In the genomic region with DNA sequence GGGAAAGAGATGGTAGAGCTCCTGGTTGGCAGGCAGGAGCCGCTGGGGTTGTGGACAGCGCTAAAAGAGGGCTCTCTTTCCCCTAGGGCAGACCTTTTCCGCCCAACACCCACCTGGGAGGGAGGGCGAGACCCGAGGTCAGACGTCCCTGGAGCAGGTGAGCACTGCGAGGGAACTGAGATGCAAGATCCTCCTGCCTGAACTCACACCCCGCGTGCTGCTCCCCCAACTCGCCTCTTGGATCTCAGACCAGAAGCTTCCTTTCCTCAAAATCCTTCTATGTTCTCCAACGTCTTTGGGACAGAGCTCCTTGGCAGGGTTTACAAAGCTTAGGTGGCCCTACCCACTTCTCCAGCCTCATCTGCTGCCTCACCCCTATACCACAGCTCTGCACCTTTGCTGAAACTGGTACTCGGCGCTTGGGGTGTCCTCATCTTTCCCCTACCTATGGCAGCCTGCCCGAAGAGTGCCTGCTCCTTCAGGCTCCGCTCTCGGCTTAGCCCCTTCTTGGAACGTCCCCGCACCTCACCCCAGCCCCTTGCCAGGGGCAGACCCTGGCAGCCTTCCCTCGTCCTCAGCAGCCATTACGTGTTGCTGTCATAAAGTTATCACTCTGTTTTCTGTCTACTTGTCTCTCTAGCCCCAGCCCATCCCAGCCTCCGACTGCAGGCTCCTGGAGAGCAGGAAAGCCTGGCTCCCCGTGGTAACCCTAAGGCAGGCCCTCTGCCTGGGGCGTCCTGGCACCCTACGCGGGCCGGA, we compare ENCODE assay signal across 11 cellular contexts. TPM values are rescaled to one million over a fixed set of nuclear protein-coding genes. Genes with fewer than 3 reads are reported as not detected.
DNase-seq lines count a peak whose midpoint lies in the region; ATAC-seq, FAIRE-seq and TF ChIP-seq lines count a peak whose summit lies in the region.
"Had no signal": no experiment of that assay in that cellular context is flagged by ENCODE, and none has a peak within 500 bp of the region (broad histone marks: within the 10 kb centered on the region; RNA-seq: fewer than 3 reads in every experiment).

No MANE protein-coding gene starts in this region.

- TF ChIP-seq CTCF in K562 (IDR thresholded peaks at IDR 0.05 in 2 of 3, conservative IDR thresholded peaks at IDR 0.05 in 1 of 3; ENCODE audit: insufficient read depth in 2 of 3, low read depth in 1 of 3, low read length in 3 of 3), result no peak
- no peak for TF ChIP-seq CTCF in RWPE1 (conservative IDR thresholded peaks at IDR 0.05; ENCODE audit: low read depth)

- intact Hi-C loops in K562 (cut with micrococcal nuclease), result no loop called here

- H3K36me3 ChIP-seq in K562 (ENCODE audit: control insufficient read depth, insufficient read depth, low read length) (no peaks in the 10 kb centered on the region), mesenchymal stem cell (ENCODE audit: control insufficient read depth in 1 of 2, insufficient read depth in 2 of 2, low read depth in 1 of 2, low read length in 2 of 2) (no peaks in the 10 kb centered on the region), stomach smooth muscle (ENCODE audit: control insufficient read depth in 2 of 2, insufficient read depth in 2 of 2, low read length in 2 of 2) (no peaks in the 10 kb centered on the region)

- no peak overlapping the region for H2BK12ac ChIP-seq in mesenchymal stem cell (ENCODE audit: low read length in 2 of 2)

- TF ChIP-seq RAD21 in K562 (CRISPR knock-in tag; conservative IDR thresholded peaks at IDR 0.05 in 1 of 2, IDR thresholded peaks at IDR 0.05 in 1 of 2), result no peak

- H3K27ac ChIP-seq in K562 (ENCODE audit: extremely low read depth, low read depth, low read length), result peak overlapping the region; percentile 78; the same call in 1 of the 3 replicates
- no peak overlapping the region for H3K27ac ChIP-seq in mesenchymal stem cell (ENCODE audit: low read length, poor library complexity, severe bottlenecking)
- H3K27ac ChIP-seq in stomach smooth muscle (ENCODE audit: low read length), result no peak overlapping the region
- no peak overlapping the region for H3K27ac ChIP-seq in RWPE1
- H3K27ac ChIP-seq: body of pancreas had no signal

- peak overlapping the region; percentile 13 for H3K4me3 Mint-ChIP-seq in T-helper 2 cell treated with Interferon-gamma antibody and Interleukin-4, amounts not matched to agents 5 μg/mL and 100 μg/mL, for 36 hours

- no peak overlapping the region for H2BK120ac ChIP-seq in mesenchymal stem cell (ENCODE audit: low read depth, low read length)

- no peak overlapping the region for H2AK5ac ChIP-seq in mesenchymal stem cell (ENCODE audit: low read length, severe bottlenecking)

- H2BK15ac ChIP-seq in mesenchymal stem cell (ENCODE audit: low read depth, poor library complexity, severe bottlenecking), result no peak overlapping the region

- H3K18ac ChIP-seq in mesenchymal stem cell (ENCODE audit: low read depth in 1 of 2, low read length in 2 of 2), result no peak overlapping the region

- H3K27me3 Mint-ChIP-seq in T-helper 2 cell treated with Interferon-gamma antibody and Interleukin-4, amounts not matched to agents 5 μg/mL and 100 μg/mL, for 36 hours (ENCODE audit: low read depth), result peaks cover 68% of the 10 kb centered on the region

- no peak for ATAC-seq in K562
- ATAC-seq: body of pancreas had no signal

- no peak overlapping the region for H3K27ac Mint-ChIP-seq in T-helper 2 cell treated with Interferon-gamma antibody and Interleukin-4, amounts not matched to agents 5 μg/mL and 100 μg/mL, for 36 hours

- H3K79me1 ChIP-seq in mesenchymal stem cell (replicated peaks; ENCODE audit: low read length, poor library complexity, severe bottlenecking), result no peaks in the 10 kb centered on the region

- no peak overlapping the region for H2BK5ac ChIP-seq in mesenchymal stem cell (ENCODE audit: low read depth, low read length, poor library complexity, severe bottlenecking)

- peak overlapping the region in 1 of 2 experiments; percentile 46 for H3K23ac ChIP-seq in mesenchymal stem cell (ENCODE audit: low read length in 2 of 2)

- H3K9me1 ChIP-seq in K562 (ENCODE audit: control insufficient read depth, insufficient read depth, low read length), result no peaks in the 10 kb centered on the region

- in situ Hi-C loops in K562 (cut with MboI), result no loop called here

- H3K27me3 ChIP-seq in K562 (ENCODE audit: control insufficient read depth in 2 of 2, insufficient read depth in 2 of 2, low read length in 2 of 2), result no peaks in the 10 kb centered on the region
- H3K27me3 ChIP-seq in mesenchymal stem cell (ENCODE audit: control insufficient read depth in 1 of 2, insufficient read depth in 1 of 2, low read length in 2 of 2), result peaks cover 66 to 67% of the 10 kb centered on the region in 2 experiments
- peaks cover 6 to 13% of the 10 kb centered on the region in 2 donors for H3K27me3 ChIP-seq in stomach smooth muscle (ENCODE audit: control insufficient read depth in 1 of 2, insufficient read depth in 2 of 2, low read length in 2 of 2)
- H3K27me3 ChIP-seq: body of pancreas had no signal

- WGBS in K562 (ENCODE audit: insufficient coverage, low coverage, missing lambda C conversion rate), result 66% methylated on average over 22 of the region's 26 CpGs
- WGBS in mesenchymal stem cell, result 7% methylated on average over 20 of the region's 26 CpGs

- DNase-seq in T-helper 2 cell treated with Interferon-gamma antibody and Interleukin-4, amounts not matched to agents 5 μg/mL and 100 μg/mL, for 36 hours (ENCODE audit: low spot score), result no peak
- DNase-seq in T-helper 2 cell (no peak), K562 (ENCODE audit: extremely low read depth in 1 of 4, low spot score in 3 of 4) (no peak), mesenchymal stem cell (no peak), RWPE1 (ENCODE audit: low spot score) (no peak), SKM-1 treated with dmso at 0.1 percent for 144 hours (lab: John Stamatoyannopoulos, UW; ENCODE audit: unreplicated experiment) (no peak)
- no peak for DNase-seq in activated CD4-positive, alpha-beta T cell treated with anti-CD3 and anti-CD28 coated beads for 1 hour

- peaks cover 25% of the 10 kb centered on the region; the same call in 2 of the 3 replicates for H3K79me2 ChIP-seq in K562 (ENCODE audit: control insufficient read depth, insufficient read depth, low read length)

- no peaks in the 10 kb centered on the region for H3K36me3 Mint-ChIP-seq in T-helper 2 cell treated with Interferon-gamma antibody and Interleukin-4, amounts not matched to agents 5 μg/mL and 100 μg/mL, for 36 hours (ENCODE audit: low read depth)

- H3K4ac ChIP-seq in mesenchymal stem cell (ENCODE audit: low read depth in 1 of 2, low read length in 2 of 2), result no peak overlapping the region

- peak overlapping the region; percentile 83 for H4K8ac ChIP-seq in mesenchymal stem cell (ENCODE audit: low read length)

- H4K91ac ChIP-seq in mesenchymal stem cell (ENCODE audit: low read length), result no peak overlapping the region

- no TSS peak for BruUV-seq in K562 (replicated peaks; lab: Mats Ljungman, UMichigan)

- no peak for FAIRE-seq in K562 (lab: Jason Lieb, UNC)
- FAIRE-seq: TTC549 had no signal

- peak overlapping the region; percentile 70 to 74; a peak in 3 of 4 replicates for H3K9ac ChIP-seq in K562 (ENCODE audit: insufficient read depth in 1 of 2, low read depth in 2 of 2, low read length in 2 of 2)
- H3K9ac ChIP-seq in mesenchymal stem cell (ENCODE audit: low read length), result no peak overlapping the region
- H3K9ac ChIP-seq in stomach smooth muscle (ENCODE audit: low read length in 2 of 2), result peak overlapping the region in 1 of 2 donors; percentile 36

- peaks cover 16% of the 10 kb centered on the region for H3K4me1 Mint-ChIP-seq in T-helper 2 cell treated with Interferon-gamma antibody and Interleukin-4, amounts not matched to agents 5 μg/mL and 100 μg/mL, for 36 hours (ENCODE audit: low read depth)

- no peaks in the 10 kb centered on the region for H4K20me1 ChIP-seq in K562 (replicated peaks; ENCODE audit: control insufficient read depth, insufficient read depth, low read length)

- TF ChIP-seq POLR2A in K562 (conservative IDR thresholded peaks at IDR 0.05), result no peak

- H3K4me1 ChIP-seq in K562 (replicated peaks in 1 of 2; ENCODE audit: control insufficient read depth in 2 of 2, insufficient read depth in 2 of 2, low read length in 2 of 2) (peaks cover 48 to 51% of the 10 kb centered on the region in 2 experiments), mesenchymal stem cell (ENCODE audit: control insufficient read depth, insufficient read depth, low read depth, low read length) (peaks cover 27% of the 10 kb centered on the region), stomach smooth muscle (ENCODE audit: control insufficient read depth, insufficient read depth, low read length) (peaks cover 28% of the 10 kb centered on the region)

- H2AFZ ChIP-seq in K562 (ENCODE audit: low read depth, low read length) (peak overlapping the region; percentile 95), mesenchymal stem cell (ENCODE audit: low read depth, low read length) (no peak overlapping the region)

- H3K14ac ChIP-seq in mesenchymal stem cell (ENCODE audit: low read length in 2 of 2), result no peak overlapping the region

- CTCF ChIA-PET in K562 (lab: Yijun Ruan, JAX; ENCODE audit: low intra/inter-chr PET ratio), result no interaction called here
- CTCF ChIA-PET in RWPE1 (lab: Yijun Ruan, JAX), result interaction anchor here (0.6 to 0.7 kb wide), 2 partner anchors 14 to 221 kb away, joined by 4 read pairs; no protein-coding TSS in a partner anchor

- H3K9me3 ChIP-seq in K562 (replicated peaks; ENCODE audit: control insufficient read depth, insufficient read depth, low read depth, low read length) (no peaks in the 10 kb centered on the region), mesenchymal stem cell (ENCODE audit: control insufficient read depth, low read length) (no peaks in the 10 kb centered on the region), stomach smooth muscle (ENCODE audit: control insufficient read depth in 2 of 2, low read length in 2 of 2) (no peaks in the 10 kb centered on the region)
- H3K9me3 ChIP-seq: body of pancreas had no signal

- H3K4me3 ChIP-seq in K562 (no peak overlapping the region), mesenchymal stem cell (ENCODE audit: insufficient read depth in 1 of 2, low read depth in 1 of 2, low read length in 2 of 2) (peak overlapping the region in 1 of 2 experiments; percentile 50), stomach smooth muscle (ENCODE audit: low read length in 2 of 2) (peak overlapping the region; percentile 48 to 69)
- H3K4me3 ChIP-seq: lung had no signal

- TF ChIP-seq EP300 in K562 (IDR thresholded peaks at IDR 0.05; ENCODE audit: low read length), result no peak

- no peaks in the 10 kb centered on the region for H3K9me3 Mint-ChIP-seq in T-helper 2 cell treated with Interferon-gamma antibody and Interleukin-4, amounts not matched to agents 5 μg/mL and 100 μg/mL, for 36 hours

- POLR2A ChIA-PET in K562 (lab: Yijun Ruan, JAX) (interaction anchor here (2.7 kb wide), 1 partner anchor 10 kb away, joined by 16 read pairs; no protein-coding TSS in a partner anchor), RWPE1 (lab: Yijun Ruan, JAX; ENCODE audit: low non-redundant PET) (no interaction called here)

- H3K4me2 ChIP-seq in K562 (ENCODE audit: insufficient read depth, low read length) (no peak overlapping the region), mesenchymal stem cell (ENCODE audit: low read length, poor library complexity, severe bottlenecking) (peak overlapping the region; percentile 87)

RNA-seq across cellular contexts. Expression of a gene that starts 5.2 kb away (rescaled TPM):
- 30.6 and 63.4 TPM in 2 replicates for total RNA-seq in K562 (2011; cell fraction: chromatin; rRNA removed; ENCODE audit: low replicate concordance)
- 33.2 and 38.7 TPM in 2 replicates for total RNA-seq in K562 (2011; cell fraction: nucleolus; rRNA removed)
- total RNA-seq in K562 (2011; cell fraction: nucleoplasm; rRNA removed), result 31.7 and 43.1 TPM in 2 replicates
- total RNA-seq in K562 (2014; rRNA removed) (15.2 and 20.8 TPM in 2 replicates), K562 (2014; rRNA removed; fragmentation: Illumina TruSeq; extraction: Trizol) (9.7 and 10.3 TPM in 2 replicates), K562 (2015; rRNA removed; fragmentation: Illumina TruSeq; extraction: Trizol) (11.5 and 12.3 TPM in 2 replicates), K562 (2021) (33.6 and 38.5 TPM in 2 replicates)
- polyA plus RNA-seq in K562 (2011; rRNA removed) (9.7 and 10.6 TPM in 2 replicates), K562 (2014; fragmentation: Illumina TruSeq; extraction: Trizol) (18.4 and 26.4 TPM in 2 replicates), K562 (2014; fragmentation: Nextera tagmentation; extraction: Ambion mirVana) (under 1 TPM; 0.55 to 0.80 TPM), K562 (2014; rRNA removed) (19.0 and 19.4 TPM in 2 replicates)
- 9.1 and 16.4 TPM in 2 replicates for polyA plus RNA-seq in K562 (2011; cell fraction: cytosol; rRNA removed)
- 27.1 and 43.2 TPM in 2 replicates for polyA plus RNA-seq in K562 (2011; cell fraction: nucleus; rRNA removed)
- 24.0 and 25.8 TPM in 2 replicates for polyA plus RNA-seq in K562 (2012)
- 7.1 and 10.0 TPM in 2 replicates for polyA minus RNA-seq in K562 (2011; rRNA and poly(A)+ RNA removed)
- polyA minus RNA-seq in K562 (2011; cell fraction: cytosol; rRNA and poly(A)+ RNA removed), result 12.7 TPM in 2 replicates
- polyA minus RNA-seq in K562 (2011; cell fraction: nucleus; rRNA and poly(A)+ RNA removed), result 10.5 and 12.2 TPM in 2 replicates
- polyA plus RNA-seq in mesenchymal stem cell (2013, experiment 1 of 2), result 14.7 TPM
- 14.4 TPM for polyA plus RNA-seq in mesenchymal stem cell (2013, experiment 2 of 2)

RNA-seq across cellular contexts. Expression of a gene that starts 29.9 kb away (rescaled TPM):
- 26.5 and 47.8 TPM in 2 replicates for total RNA-seq in K562 (2011; cell fraction: chromatin; rRNA removed; ENCODE audit: low replicate concordance)
- 16.8 and 18.7 TPM in 2 replicates for total RNA-seq in K562 (2011; cell fraction: nucleolus; rRNA removed)
- 20.5 and 23.3 TPM in 2 replicates for total RNA-seq in K562 (2011; cell fraction: nucleoplasm; rRNA removed)
- total RNA-seq in K562 (2014; rRNA removed) (2.5 and 3.0 TPM in 2 replicates), K562 (2014; rRNA removed; fragmentation: Illumina TruSeq; extraction: Trizol) (2.2 and 2.4 TPM in 2 replicates), K562 (2015; rRNA removed; fragmentation: Illumina TruSeq; extraction: Trizol) (1.5 and 2.0 TPM in 2 replicates), K562 (2021) (3.6 and 5.6 TPM in 2 replicates)
- polyA plus RNA-seq in K562 (2011; rRNA removed) (4.5 and 6.9 TPM in 2 replicates), K562 (2014; fragmentation: Illumina TruSeq; extraction: Trizol) (1.1 and 1.4 TPM in 2 replicates), K562 (2014; fragmentation: Nextera tagmentation; extraction: Ambion mirVana) (under 1 TPM; 0.15 to 0.45 TPM), K562 (2014; rRNA removed) (2.9 and 3.5 TPM in 2 replicates)
- 2.1 and 4.2 TPM in 2 replicates for polyA plus RNA-seq in K562 (2011; cell fraction: cytosol; rRNA removed)
- polyA plus RNA-seq in K562 (2011; cell fraction: nucleus; rRNA removed), result 10.5 and 14.0 TPM in 2 replicates
- polyA plus RNA-seq in K562 (2012), result 1.4 and 3.7 TPM in 2 replicates
- polyA minus RNA-seq in K562 (2011; rRNA and poly(A)+ RNA removed), result 5.8 and 10.9 TPM in 2 replicates
- 3.1 and 4.5 TPM in 2 replicates for polyA minus RNA-seq in K562 (2011; cell fraction: cytosol; rRNA and poly(A)+ RNA removed)
- polyA minus RNA-seq in K562 (2011; cell fraction: nucleus; rRNA and poly(A)+ RNA removed), result 4.6 and 6.7 TPM in 2 replicates
- polyA plus RNA-seq in mesenchymal stem cell (2013, experiment 1 of 2), result 22.1 TPM
- 22.4 TPM for polyA plus RNA-seq in mesenchymal stem cell (2013, experiment 2 of 2)

RNA-seq across cellular contexts. Expression of a gene that starts 35.3 kb away (rescaled TPM):
- total RNA-seq in K562 (2011; cell fraction: chromatin; rRNA removed; ENCODE audit: low replicate concordance), result 4.2 and 14.3 TPM in 2 replicates
- 18.7 and 22.0 TPM in 2 replicates for total RNA-seq in K562 (2011; cell fraction: nucleolus; rRNA removed)
- 17.9 and 21.1 TPM in 2 replicates for total RNA-seq in K562 (2011; cell fraction: nucleoplasm; rRNA removed)
- total RNA-seq in K562 (2014; rRNA removed) (4.0 and 5.6 TPM in 2 replicates), K562 (2014; rRNA removed; fragmentation: Illumina TruSeq; extraction: Trizol) (2.3 and 2.5 TPM in 2 replicates), K562 (2015; rRNA removed; fragmentation: Illumina TruSeq; extraction: Trizol) (4.6 TPM in 2 replicates), K562 (2021) (11.2 and 12.1 TPM in 2 replicates)
- polyA plus RNA-seq in K562 (2011; rRNA removed) (4.5 and 6.4 TPM in 2 replicates), K562 (2014; fragmentation: Illumina TruSeq; extraction: Trizol) (6.3 and 7.5 TPM in 2 replicates), K562 (2014; fragmentation: Nextera tagmentation; extraction: Ambion mirVana) (1 to 10 TPM; 1.6 to 2.3 TPM), K562 (2014; rRNA removed) (3.9 and 4.8 TPM in 2 replicates)
- 6.6 and 8.1 TPM in 2 replicates for polyA plus RNA-seq in K562 (2011; cell fraction: cytosol; rRNA removed)
- polyA plus RNA-seq in K562 (2011; cell fraction: nucleus; rRNA removed), result 4.8 and 5.2 TPM in 2 replicates
- polyA plus RNA-seq in K562 (2012), result 12.0 and 17.1 TPM in 2 replicates
- polyA minus RNA-seq in K562 (2011; rRNA and poly(A)+ RNA removed), result 3.1 TPM in 2 replicates
- 6.2 and 11.7 TPM in 2 replicates for polyA minus RNA-seq in K562 (2011; cell fraction: cytosol; rRNA and poly(A)+ RNA removed)
- 2.7 and 3.8 TPM in 2 replicates for polyA minus RNA-seq in K562 (2011; cell fraction: nucleus; rRNA and poly(A)+ RNA removed)
- 19.9 TPM for polyA plus RNA-seq in mesenchymal stem cell (2013, experiment 1 of 2)
- polyA plus RNA-seq in mesenchymal stem cell (2013, experiment 2 of 2), result 20.4 TPM

RNA-seq across cellular contexts. Expression of a gene that starts 53.0 kb away (rescaled TPM):
- 84.3 and 130 TPM in 2 replicates for total RNA-seq in K562 (2011; cell fraction: chromatin; rRNA removed; ENCODE audit: low replicate concordance)
- total RNA-seq in K562 (2011; cell fraction: nucleolus; rRNA removed), result 50.7 and 57.5 TPM in 2 replicates
- total RNA-seq in K562 (2011; cell fraction: nucleoplasm; rRNA removed), result 75.5 and 94.3 TPM in 2 replicates
- 51.4 and 62.3 TPM in 2 replicates for total RNA-seq in K562 (2014; rRNA removed)
- total RNA-seq in K562 (2014; rRNA removed; fragmentation: Illumina TruSeq; extraction: Trizol), result 88.2 and 99.8 TPM in 2 replicates
- 85.8 and 87.3 TPM in 2 replicates for total RNA-seq in K562 (2015; rRNA removed; fragmentation: Illumina TruSeq; extraction: Trizol)
- total RNA-seq in K562 (2021), result 64.3 and 65.7 TPM in 2 replicates
- polyA plus RNA-seq in K562 (2011; rRNA removed), result 59.7 and 80.0 TPM in 2 replicates
- 30.2 and 32.2 TPM in 2 replicates for polyA plus RNA-seq in K562 (2011; cell fraction: cytosol; rRNA removed)
- 38.3 and 42.7 TPM in 2 replicates for polyA plus RNA-seq in K562 (2011; cell fraction: nucleus; rRNA removed)
- 31.8 and 42.4 TPM in 2 replicates for polyA plus RNA-seq in K562 (2012)
- polyA plus RNA-seq in K562 (2014; fragmentation: Illumina TruSeq; extraction: Trizol), result 74.7 and 75.0 TPM in 2 replicates
- 10 to 100 TPM; 48.7 to 66.3 TPM for polyA plus RNA-seq in K562 (2014; fragmentation: Nextera tagmentation; extraction: Ambion mirVana)
- polyA plus RNA-seq in K562 (2014; rRNA removed), result 61.9 and 63.9 TPM in 2 replicates
- 111 and 131 TPM in 2 replicates for polyA minus RNA-seq in K562 (2011; rRNA and poly(A)+ RNA removed)
- 29.8 and 39.7 TPM in 2 replicates for polyA minus RNA-seq in K562 (2011; cell fraction: cytosol; rRNA and poly(A)+ RNA removed)
- 19.1 and 47.0 TPM in 2 replicates for polyA minus RNA-seq in K562 (2011; cell fraction: nucleus; rRNA and poly(A)+ RNA removed)
- 11.7 TPM for polyA plus RNA-seq in mesenchymal stem cell (2013, experiment 1 of 2)
- polyA plus RNA-seq in mesenchymal stem cell (2013, experiment 2 of 2), result 12.3 TPM
